ENCODE assay signal across 24 cellular contexts in the genomic region with DNA sequence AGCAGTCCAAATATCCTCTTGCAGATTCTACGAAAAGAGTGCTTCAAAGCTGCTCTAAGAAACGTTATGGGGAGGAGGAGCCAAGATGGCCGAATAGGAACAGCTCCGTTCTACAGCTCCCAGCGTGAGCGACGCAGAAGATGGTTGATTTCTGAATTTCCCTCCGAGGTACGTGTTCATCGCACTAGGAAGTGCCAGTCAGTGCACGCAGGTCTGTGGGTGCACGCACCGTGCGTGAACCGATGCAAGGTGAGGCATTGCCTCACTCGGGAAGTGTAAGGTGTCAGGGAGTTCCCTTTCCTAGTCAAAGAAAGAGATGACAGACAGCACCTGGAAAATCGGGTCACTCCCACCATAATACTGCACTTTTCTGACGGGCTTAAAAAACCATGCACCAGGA.
"Had no signal": no experiment of that assay in that cellular context is flagged by ENCODE, and none has a peak within 500 bp of the region (broad histone marks: within the 10 kb centered on the region; RNA-seq: fewer than 3 reads in every experiment).

No MANE protein-coding gene starts in this region.

- FAIRE-seq: small intestine had no signal

- H3K27ac Mint-ChIP-seq: activated naive CD8-positive, alpha-beta T cell treated with anti-CD3 and anti-CD28 coated beads for 36 hours; nephron had no signal

- ATAC-seq: activated CD4-positive, CD25-positive, alpha-beta regulatory T cell treated with anti-CD3 and anti-CD28 coated beads, Interleukin-2, amount 50 U/mL, for 24 hours; body of pancreas; left lung; right cardiac atrium had no signal

- H3K4me3 ChIP-seq: body of pancreas, colonic mucosa, esophagus muscularis mucosa, left lung, prostate gland, tibial nerve had no signal

- H3K9me3 ChIP-seq: colonic mucosa, prostate gland had no signal

- H3K36me3 ChIP-seq: colonic mucosa, esophagus muscularis mucosa, left lung, prostate gland, tibial nerve had no signal

- H3K4me3 Mint-ChIP-seq: activated naive CD8-positive, alpha-beta T cell treated with anti-CD3 and anti-CD28 coated beads for 36 hours; nephron had no signal

- H3K27me3 Mint-ChIP-seq: activated naive CD8-positive, alpha-beta T cell treated with anti-CD3 and anti-CD28 coated beads for 36 hours had no signal

- H3K36me3 Mint-ChIP-seq: activated naive CD8-positive, alpha-beta T cell treated with anti-CD3 and anti-CD28 coated beads for 36 hours had no signal

- H3K4me1 Mint-ChIP-seq: activated naive CD8-positive, alpha-beta T cell treated with anti-CD3 and anti-CD28 coated beads for 36 hours; nephron had no signal

- H3K27ac ChIP-seq: body of pancreas, colonic mucosa, esophagus muscularis mucosa, left lung, prostate gland, tibial nerve had no signal

- DNase-seq: activated CD4-positive, alpha-beta T cell treated with anti-CD3 and anti-CD28 coated beads, Interleukin-2, amount 50 U/mL, for 4 hours; activated gamma-delta T cell; activated naive CD8-positive, alpha-beta T cell treated with anti-CD3 and anti-CD28 coated beads for 36 hours; activated T-cell treated with anti-CD3 and anti-CD28 coated beads, Interleukin-2, amount 50 U/mL, for 1 hour; amygdala; body of pancreas; caudate nucleus; colonic mucosa; islet precursor cell; mesendoderm; occipital lobe; small intestine; stimulated activated CD4-positive, alpha-beta T cell treated with anti-CD3 and anti-CD28 coated beads, Interleukin-4, amount 100 ng/mL, for 4 hours; stimulated activated CD8-positive, alpha-beta memory T cell treated with anti-CD3 and anti-CD28 coated beads, Interleukin-4, amount 100 ng/mL, for 48 hours; stimulated activated naive CD4-positive, alpha-beta T cell treated with Interleukin-2 at 50 U/mL for 16 hours; substantia nigra; SW 1271 had no signal

- H3K27me3 ChIP-seq: body of pancreas, colonic mucosa, esophagus muscularis mucosa, left lung, tibial nerve had no signal

- H3K4me1 ChIP-seq: body of pancreas, colonic mucosa, esophagus muscularis mucosa, left lung, prostate gland, tibial nerve had no signal
